1 cellular context compared by ENCODE assay signal in genomic region chr6:83974409-83975050, GRCh38.
TF ChIP-seq lines count a peak whose summit lies in the region.

No MANE protein-coding gene starts in this region.

TF ChIP-seq in K562, 482 proteins besides CTCF, POLR2A, EP300 and RAD21 (continues in another document):
- peak; percentile 99 for TF ChIP-seq CXXC5 (CRISPR knock-in tag; IDR thresholded peaks at IDR 0.05)
- TF ChIP-seq CBX3 (IDR thresholded peaks at IDR 0.05; ENCODE audit: borderline replicate concordance in 1 of 2, low read length in 2 of 2): peak in 1 of 2 experiments; percentile 97; a peak in 2 of 3 replicates
- peak in 1 of 2 experiments; percentile 94; a peak in 2 of 4 replicates for TF ChIP-seq ZNF639 (CRISPR knock-in tag; conservative IDR thresholded peaks at IDR 0.05 in 1 of 2, IDR thresholded peaks at IDR 0.05 in 1 of 2)
- peak; percentile 11; the same call in 1 of the 2 replicates for TF ChIP-seq RFX1 (IDR thresholded peaks at IDR 0.05)
- TF ChIP-seq ZFP36 (IDR thresholded peaks at IDR 0.05; ENCODE audit: low read depth, low read length, partially characterized antibody): peak; percentile 63
- TF ChIP-seq SNAPC5 (CRISPR knock-in tag; IDR thresholded peaks at IDR 0.05): no peak
- TF ChIP-seq ZNF239 (CRISPR knock-in tag; IDR thresholded peaks at IDR 0.05): peak; percentile 90
- peak; percentile 98 for TF ChIP-seq SMARCC2 (IDR thresholded peaks at IDR 0.05; ENCODE audit: low read depth)
- peak; percentile 94 for TF ChIP-seq PHB2 (IDR thresholded peaks at IDR 0.05; ENCODE audit: low read depth)
- TF ChIP-seq NR4A1 (CRISPR knock-in tag; IDR thresholded peaks at IDR 0.05): no peak
- peak; percentile 99 for TF ChIP-seq NR4A1 (tag; IDR thresholded peaks at IDR 0.05)
- TF ChIP-seq RBFOX2 (IDR thresholded peaks at IDR 0.05; ENCODE audit: low read depth, low read length): 0 out of 2 replicates have a peak, but pooled peaks have one; percentile 33
- TF ChIP-seq MED1 (CRISPR knock-in tag; IDR thresholded peaks at IDR 0.05; ENCODE audit: borderline replicate concordance): no peak
- TF ChIP-seq PTRF (tag; IDR thresholded peaks at IDR 0.05): peak; percentile 94
- peak; percentile 99 for TF ChIP-seq SMARCA4 (IDR thresholded peaks at IDR 0.05)
- peak; percentile 88 for TF ChIP-seq HDAC8 (tag; IDR thresholded peaks at IDR 0.05)
- peak; percentile 70 to 94 for TF ChIP-seq MAZ (CRISPR knock-in tag; conservative IDR thresholded peaks at IDR 0.05 in 1 of 2, IDR thresholded peaks at IDR 0.05 in 1 of 2)
- TF ChIP-seq ATF1 (CRISPR knock-in tag; IDR thresholded peaks at IDR 0.05): no peak
- TF ChIP-seq ATF1 (tag; IDR thresholded peaks at IDR 0.05): peak; percentile 91
- no peak for TF ChIP-seq ZNF133 (CRISPR knock-in tag; IDR thresholded peaks at IDR 0.05)
- peak; percentile 72 for TF ChIP-seq TFAP4 (CRISPR knock-in tag; IDR thresholded peaks at IDR 0.05; ENCODE audit: borderline replicate concordance)
- TF ChIP-seq TRIM24 (IDR thresholded peaks at IDR 0.05): peak; percentile 97 to 98
- no peak for TF ChIP-seq POLR2B (IDR thresholded peaks at IDR 0.05; ENCODE audit: low read depth, partially characterized antibody)
- peak; percentile 84 for TF ChIP-seq ZNF707 (CRISPR knock-in tag; conservative IDR thresholded peaks at IDR 0.05)
- peak; percentile 97 for TF ChIP-seq ZBTB9 (CRISPR knock-in tag; IDR thresholded peaks at IDR 0.05)
- TF ChIP-seq, protein P1, sequence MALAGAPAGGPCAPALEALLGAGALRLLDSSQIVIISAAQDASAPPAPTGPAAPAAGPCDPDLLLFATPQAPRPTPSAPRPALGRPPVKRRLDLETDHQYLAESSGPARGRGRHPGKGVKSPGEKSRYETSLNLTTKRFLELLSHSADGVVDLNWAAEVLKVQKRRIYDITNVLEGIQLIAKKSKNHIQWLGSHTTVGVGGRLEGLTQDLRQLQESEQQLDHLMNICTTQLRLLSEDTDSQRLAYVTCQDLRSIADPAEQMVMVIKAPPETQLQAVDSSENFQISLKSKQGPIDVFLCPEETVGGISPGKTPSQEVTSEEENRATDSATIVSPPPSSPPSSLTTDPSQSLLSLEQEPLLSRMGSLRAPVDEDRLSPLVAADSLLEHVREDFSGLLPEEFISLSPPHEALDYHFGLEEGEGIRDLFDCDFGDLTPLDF (CRISPR knock-in tag; IDR thresholded peaks at IDR 0.05): 0 out of 2 replicates have a peak, but pooled peaks have one; percentile 51
- peak; percentile 67 for TF ChIP-seq PRDM10 (IDR thresholded peaks at IDR 0.05; ENCODE audit: partially characterized antibody)
- peak; percentile 52; the same call in 1 of the 2 replicates for TF ChIP-seq ELF1 (tag; IDR thresholded peaks at IDR 0.05)
- TF ChIP-seq MTA2 (IDR thresholded peaks at IDR 0.05; ENCODE audit: low read depth): peak; percentile 97
- TF ChIP-seq ZNF3 (CRISPR knock-in tag; IDR thresholded peaks at IDR 0.05): no peak
- TF ChIP-seq HNRNPL (IDR thresholded peaks at IDR 0.05; ENCODE audit: low read depth, low read length): no peak
- no peak for TF ChIP-seq POLR3A (IDR thresholded peaks at IDR 0.05; ENCODE audit: borderline replicate concordance, extremely low read depth, insufficient read depth, insufficient read length)
- TF ChIP-seq NONO (IDR thresholded peaks at IDR 0.05; ENCODE audit: low read depth in 2 of 2, low read length in 1 of 2): peak in 1 of 2 experiments; percentile 94; a peak in 2 of 4 replicates
- peak; percentile 87; the same call in 1 of the 2 replicates for TF ChIP-seq E2F3 (CRISPR knock-in tag; IDR thresholded peaks at IDR 0.05)
- TF ChIP-seq ZNF589 (CRISPR knock-in tag; IDR thresholded peaks at IDR 0.05; ENCODE audit: low read depth): peak; percentile 98
- peak; percentile 87 for TF ChIP-seq ZNF76 (CRISPR knock-in tag; IDR thresholded peaks at IDR 0.05; ENCODE audit: borderline replicate concordance)
- peak; percentile 96 for TF ChIP-seq FOXM1 (IDR thresholded peaks at IDR 0.05; ENCODE audit: low read depth)
- TF ChIP-seq FOXM1 (CRISPR knock-in tag; IDR thresholded peaks at IDR 0.05; ENCODE audit: low read depth): no peak
- peak; percentile 46 for TF ChIP-seq TAF9B (IDR thresholded peaks at IDR 0.05; ENCODE audit: partially characterized antibody)
- no peak for TF ChIP-seq GTF2B (IDR thresholded peaks at IDR 0.05; ENCODE audit: extremely low read depth, insufficient read length)
- no peak for TF ChIP-seq SREBF1 (IDR thresholded peaks at IDR 0.05; ENCODE audit: borderline replicate concordance, low read depth, low read length)
- peak; percentile 62 for TF ChIP-seq BRD9 (IDR thresholded peaks at IDR 0.05; ENCODE audit: low read depth, partially characterized antibody)
- TF ChIP-seq TARDBP (IDR thresholded peaks at IDR 0.05): peak; percentile 31; the same call in 1 of the 2 replicates
- TF ChIP-seq TAL1 (IDR thresholded peaks at IDR 0.05): peak; percentile 98
- peak; percentile 99 for TF ChIP-seq DMBX1 (CRISPR knock-in tag; IDR thresholded peaks at IDR 0.05; ENCODE audit: borderline replicate concordance)
- peak; percentile 84; the same call in 1 of the 2 replicates for TF ChIP-seq ZBTB2 (IDR thresholded peaks at IDR 0.05)
- TF ChIP-seq, protein P2, sequence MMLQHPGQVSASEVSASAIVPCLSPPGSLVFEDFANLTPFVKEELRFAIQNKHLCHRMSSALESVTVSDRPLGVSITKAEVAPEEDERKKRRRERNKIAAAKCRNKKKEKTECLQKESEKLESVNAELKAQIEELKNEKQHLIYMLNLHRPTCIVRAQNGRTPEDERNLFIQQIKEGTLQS (IDR thresholded peaks at IDR 0.05): peak; percentile 26; the same call in 1 of the 2 replicates
- TF ChIP-seq, protein P2 (CRISPR knock-in tag; conservative IDR thresholded peaks at IDR 0.05): peak; percentile 61; the same call in 1 of the 2 replicates
- TF ChIP-seq SUPT5H (IDR thresholded peaks at IDR 0.05): no peak
- peak; percentile 83; the same call in 1 of the 2 replicates for TF ChIP-seq HBP1 (CRISPR knock-in tag; IDR thresholded peaks at IDR 0.05)
- TF ChIP-seq GATAD2B (IDR thresholded peaks at IDR 0.05; ENCODE audit: borderline replicate concordance): peak; percentile 84
- TF ChIP-seq KAT7 (CRISPR knock-in tag; IDR thresholded peaks at IDR 0.05; ENCODE audit: borderline replicate concordance): peak; percentile 49; the same call in 1 of the 2 replicates
- TF ChIP-seq HNRNPLL (IDR thresholded peaks at IDR 0.05; ENCODE audit: low read depth, low read length, poor library complexity, severe bottlenecking): peak; percentile 54
- peak; percentile 28; the same call in 1 of the 2 replicates for TF ChIP-seq GABPA (tag; conservative IDR thresholded peaks at IDR 0.05; ENCODE audit: low read depth)
- peak; percentile 53; the same call in 1 of the 2 replicates for TF ChIP-seq E4F1 (CRISPR knock-in tag; IDR thresholded peaks at IDR 0.05; ENCODE audit: borderline replicate concordance)
- TF ChIP-seq NCOR1 (IDR thresholded peaks at IDR 0.05): peak; percentile 98
